36 cellular contexts compared by ENCODE assay signal in the genomic region with DNA sequence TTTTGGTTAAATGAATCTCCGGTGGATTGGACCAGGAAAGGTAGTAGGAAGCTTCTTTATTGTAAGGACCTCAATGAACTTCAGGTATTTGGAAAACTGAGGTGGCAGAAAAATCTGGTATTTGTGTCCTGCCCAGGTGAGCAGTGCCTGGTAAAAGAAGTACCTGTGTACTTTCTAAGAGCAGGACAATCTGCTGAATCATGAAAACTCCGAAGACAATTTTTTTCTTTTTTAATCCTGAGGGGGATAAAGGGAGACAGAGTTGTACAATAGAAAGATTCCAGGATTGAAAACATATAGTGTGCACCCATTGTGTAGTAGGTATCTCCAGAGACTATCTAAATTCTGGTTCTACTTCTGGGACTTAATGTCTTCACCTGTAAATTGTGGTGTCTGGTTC.
"Had no signal": no experiment of that assay in that cellular context is flagged by ENCODE, and none has a peak within 500 bp of the region (broad histone marks: within the 10 kb centered on the region; RNA-seq: fewer than 3 reads in every experiment).

No MANE protein-coding gene starts in this region.

- H3K9me3 ChIP-seq: MG63 had no signal

- H3K4me3 ChIP-seq: MG63 had no signal

- H3K27me3 ChIP-seq: MG63 had no signal

- H3K36me3 ChIP-seq: MG63 had no signal

- DNase-seq: Kasumi-1, MG63, MM.1S, MV-4-11, NCI-H1048, NCI-H1092, NCI-H1092 treated with DMSO at 0.1 percent for 48 hours, NCI-H1105, NCI-H1105 treated with DMSO at 0.1 percent for 48 hours, NCI-H1417, NCI-H1417 treated with DMSO at 0.1 percent for 48 hours, NCI-H1436, NCI-H1436 treated with DMSO at 0.1 percent for 48 hours, NCI-H146, NCI-H1694, NCI-H1694 treated with DMSO at 0.1 percent for 48 hours, NCI-H187, NCI-H187 treated with DMSO at 0.1 percent for 48 hours, NCI-H1930, NCI-H2029, NCI-H2029 treated with DMSO at 0.1 percent for 48 hours, NCI-H2081, NCI-H2081 treated with DMSO at 0.1 percent for 48 hours, NCI-H2107, NCI-H2171, NCI-H2171 treated with DMSO at 0.1 percent for 48 hours, NCI-H2227 treated with DMSO at 0.1 percent for 48 hours, NCI-H226, NCI-H345, NCI-H446, NCI-H446 treated with DMSO at 0.1 percent for 48 hours, NCI-H510A, NCI-H510A treated with DMSO at 0.1 percent for 48 hours, NCI-H524, NCI-H526, NCI-H526 treated with DMSO at 0.1 percent for 48 hours had no signal
